In the genomic region with DNA sequence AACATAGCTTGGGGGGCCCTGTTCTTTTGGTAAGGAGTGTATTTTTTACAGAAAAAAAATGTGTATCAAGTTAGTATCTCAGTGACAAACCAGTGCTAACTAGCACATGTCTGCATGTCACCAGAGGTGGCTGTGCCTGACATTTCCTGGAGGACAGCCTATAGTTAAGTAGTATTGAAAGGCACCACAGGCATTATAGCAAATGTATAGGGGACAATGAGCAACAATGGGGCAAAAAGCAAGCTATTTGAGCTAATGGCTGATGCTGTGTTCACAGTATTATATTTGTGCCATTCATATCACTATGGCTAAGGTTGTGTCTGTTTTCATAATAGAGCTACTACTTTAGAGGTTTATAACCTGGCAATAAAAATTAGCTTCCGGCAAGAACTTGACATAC, we compare ENCODE assay signal across 34 cellular contexts.
"Had no signal": no experiment of that assay in that cellular context is flagged by ENCODE, and none has a peak within 500 bp of the region (broad histone marks: within the 10 kb centered on the region; RNA-seq: fewer than 3 reads in every experiment).

No MANE protein-coding gene starts in this region.

- H3K27me3 Mint-ChIP-seq: activated B cell treated with CpG ODN at 0.5 μM for 24 hours; activated CD4-positive, alpha-beta memory T cell treated with anti-CD3 and anti-CD28 coated beads, Interleukin-2, amount 10 ng/mL, durations not matched to agents 7 days and 5 days; activated CD8-positive, alpha-beta memory T cell treated with anti-CD3 and anti-CD28 coated beads, Interleukin-2, amount 10 ng/mL, durations not matched to agents 7 days and 5 days; activated naive CD4-positive, alpha-beta T cell treated with anti-CD3 and anti-CD28 coated beads, Interleukin-2, amount 10 ng/mL, durations not matched to agents 7 days and 5 days; activated naive CD8-positive, alpha-beta T cell; activated naive CD8-positive, alpha-beta T cell treated with anti-CD3 and anti-CD28 coated beads, Interleukin-2, amount 50 U/mL, for 24 hours had no signal

- H3K4me1 ChIP-seq: ascending aorta, Peyer's patch, SJSA1 had no signal

- H3K36me3 Mint-ChIP-seq: activated CD8-positive, alpha-beta memory T cell treated with anti-CD3 and anti-CD28 coated beads, Interleukin-2, amount 10 ng/mL, durations not matched to agents 7 days and 5 days; activated naive CD4-positive, alpha-beta T cell treated with anti-CD3 and anti-CD28 coated beads, Interleukin-2, amount 10 ng/mL, durations not matched to agents 7 days and 5 days; activated naive CD8-positive, alpha-beta T cell had no signal

- H3K36me3 ChIP-seq: ascending aorta, Peyer's patch, SJSA1 had no signal

- H3K4me3 Mint-ChIP-seq: activated B cell treated with CpG ODN at 0.5 μM for 24 hours; activated CD4-positive, alpha-beta memory T cell treated with anti-CD3 and anti-CD28 coated beads, Interleukin-2, amount 10 ng/mL, durations not matched to agents 7 days and 5 days; activated CD8-positive, alpha-beta memory T cell treated with anti-CD3 and anti-CD28 coated beads, Interleukin-2, amount 10 ng/mL, durations not matched to agents 7 days and 5 days; activated naive CD4-positive, alpha-beta T cell treated with anti-CD3 and anti-CD28 coated beads, Interleukin-2, amount 10 ng/mL, durations not matched to agents 7 days and 5 days; activated naive CD8-positive, alpha-beta T cell; activated naive CD8-positive, alpha-beta T cell treated with anti-CD3 and anti-CD28 coated beads, Interleukin-2, amount 50 U/mL, for 24 hours; T-helper 1 cell treated with Interleukin-12 subunit alpha and Interleukin-12 subunit beta and Interleukin-4 antibody, amounts not matched to agents 30 μg/mL and 1 μg/mL, for 36 hours; T-helper 2 cell treated with Interferon-gamma antibody and Interleukin-4, amounts not matched to agents 5 μg/mL and 100 μg/mL, for 36 hours had no signal

- FAIRE-seq: TTC549 had no signal

- DNase-seq: activated B cell treated with CpG ODN at 0.5 μM for 24 hours; activated CD4-positive, alpha-beta memory T cell treated with anti-CD3 and anti-CD28 coated beads, Interleukin-2, amount 10 ng/mL, durations not matched to agents 7 days and 5 days; activated CD4-positive, alpha-beta T cell treated with anti-CD3 and anti-CD28 coated beads for 4 hours; activated CD4-positive, alpha-beta T cell treated with anti-CD3 and anti-CD28 coated beads, Interleukin-2, amount 50 U/mL, for 1 hour; activated CD4-positive, CD25-positive, alpha-beta regulatory T cell treated with anti-CD3 and anti-CD28 coated beads, Interleukin-2, amount 50 U/mL, for 72 hours; activated CD8-positive, alpha-beta memory T cell treated with anti-CD3 and anti-CD28 coated beads for 24 hours; activated CD8-positive, alpha-beta memory T cell treated with anti-CD3 and anti-CD28 coated beads, Interleukin-2, amount 10 ng/mL, durations not matched to agents 7 days and 5 days; activated CD8-positive, alpha-beta memory T cell treated with anti-CD3 and anti-CD28 coated beads, Interleukin-2, amount 50 U/mL, for 48 hours; activated effector memory CD4-positive, alpha-beta T cell treated with Interleukin-2 at 50 U/mL for 16 hours; activated naive CD4-positive, alpha-beta T cell treated with anti-CD3 and anti-CD28 coated beads, Interleukin-2, amount 10 ng/mL, durations not matched to agents 7 days and 5 days; activated naive CD8-positive, alpha-beta T cell treated with anti-CD3 and anti-CD28 coated beads, Interleukin-2, amount 50 U/mL, for 24 hours; activated T-cell treated with anti-CD3 and anti-CD28 coated beads, Interleukin-2, amount 50 U/mL, for 48 hours; cerebellar nuclear complex; Karpas-422; KBM-7; NCI-H1105; NCI-H1417 treated with DMSO at 0.1 percent for 48 hours; NCI-H1694 treated with DMSO at 0.1 percent for 48 hours; NCI-H2029 treated with DMSO at 0.1 percent for 48 hours; NCI-H226; NCI-H524 treated with DMSO at 0.1 percent for 48 hours; NCI-H748 treated with DMSO at 0.1 percent for 48 hours; NK-92 treated with Interleukin-12 subunit alpha and Interleukin-12 subunit beta, amount 100 ng/mL, for 24 hours; PC-3; Peyer's patch; RPMI8226; SHP77 treated with DMSO at 0.1 percent for 48 hours; SK-N-SH had no signal

- H3K4me1 Mint-ChIP-seq: activated B cell treated with CpG ODN at 0.5 μM for 24 hours; activated CD4-positive, alpha-beta memory T cell treated with anti-CD3 and anti-CD28 coated beads, Interleukin-2, amount 10 ng/mL, durations not matched to agents 7 days and 5 days; activated CD8-positive, alpha-beta memory T cell treated with anti-CD3 and anti-CD28 coated beads, Interleukin-2, amount 10 ng/mL, durations not matched to agents 7 days and 5 days; activated naive CD4-positive, alpha-beta T cell treated with anti-CD3 and anti-CD28 coated beads, Interleukin-2, amount 10 ng/mL, durations not matched to agents 7 days and 5 days; activated naive CD8-positive, alpha-beta T cell treated with anti-CD3 and anti-CD28 coated beads, Interleukin-2, amount 50 U/mL, for 24 hours had no signal

- H3K9me2 ChIP-seq: SK-N-SH had no signal

- H3K4me2 ChIP-seq: SK-N-SH had no signal

- H3K27me3 ChIP-seq: ascending aorta, Peyer's patch, SJSA1 had no signal

- H3K4me3 ChIP-seq: ascending aorta, Peyer's patch, SJSA1 had no signal

- ATAC-seq: activated CD8-positive, alpha-beta memory T cell treated with anti-CD3 and anti-CD28 coated beads, Interleukin-2, amount 10 ng/mL, durations not matched to agents 7 days and 5 days; activated naive CD8-positive, alpha-beta T cell treated with anti-CD3 and anti-CD28 coated beads, Interleukin-2, amount 50 U/mL, for 24 hours; PC-3 had no signal

- H3K27ac Mint-ChIP-seq: activated B cell treated with CpG ODN at 0.5 μM for 24 hours; activated CD4-positive, alpha-beta memory T cell treated with anti-CD3 and anti-CD28 coated beads, Interleukin-2, amount 10 ng/mL, durations not matched to agents 7 days and 5 days; activated CD8-positive, alpha-beta memory T cell treated with anti-CD3 and anti-CD28 coated beads, Interleukin-2, amount 10 ng/mL, durations not matched to agents 7 days and 5 days; activated naive CD4-positive, alpha-beta T cell treated with anti-CD3 and anti-CD28 coated beads, Interleukin-2, amount 10 ng/mL, durations not matched to agents 7 days and 5 days; activated naive CD8-positive, alpha-beta T cell; activated naive CD8-positive, alpha-beta T cell treated with anti-CD3 and anti-CD28 coated beads, Interleukin-2, amount 50 U/mL, for 24 hours; T-helper 1 cell treated with Interleukin-12 subunit alpha and Interleukin-12 subunit beta and Interleukin-4 antibody, amounts not matched to agents 30 μg/mL and 1 μg/mL, for 36 hours; T-helper 2 cell treated with Interferon-gamma antibody and Interleukin-4, amounts not matched to agents 5 μg/mL and 100 μg/mL, for 36 hours had no signal

- H3K9me3 Mint-ChIP-seq: activated B cell treated with CpG ODN at 0.5 μM for 24 hours; activated naive CD8-positive, alpha-beta T cell treated with anti-CD3 and anti-CD28 coated beads, Interleukin-2, amount 50 U/mL, for 24 hours; T-helper 1 cell treated with Interleukin-12 subunit alpha and Interleukin-12 subunit beta and Interleukin-4 antibody, amounts not matched to agents 30 μg/mL and 1 μg/mL, for 36 hours; T-helper 2 cell treated with Interferon-gamma antibody and Interleukin-4, amounts not matched to agents 5 μg/mL and 100 μg/mL, for 36 hours had no signal

- H3K27ac ChIP-seq: ascending aorta, Peyer's patch, SJSA1 had no signal

- H3K9ac ChIP-seq: SK-N-SH had no signal

- H3K9me3 ChIP-seq: ascending aorta, Peyer's patch, SJSA1, SK-N-SH had no signal
